1 cellular context compared by ENCODE assay signal in the genomic region with DNA sequence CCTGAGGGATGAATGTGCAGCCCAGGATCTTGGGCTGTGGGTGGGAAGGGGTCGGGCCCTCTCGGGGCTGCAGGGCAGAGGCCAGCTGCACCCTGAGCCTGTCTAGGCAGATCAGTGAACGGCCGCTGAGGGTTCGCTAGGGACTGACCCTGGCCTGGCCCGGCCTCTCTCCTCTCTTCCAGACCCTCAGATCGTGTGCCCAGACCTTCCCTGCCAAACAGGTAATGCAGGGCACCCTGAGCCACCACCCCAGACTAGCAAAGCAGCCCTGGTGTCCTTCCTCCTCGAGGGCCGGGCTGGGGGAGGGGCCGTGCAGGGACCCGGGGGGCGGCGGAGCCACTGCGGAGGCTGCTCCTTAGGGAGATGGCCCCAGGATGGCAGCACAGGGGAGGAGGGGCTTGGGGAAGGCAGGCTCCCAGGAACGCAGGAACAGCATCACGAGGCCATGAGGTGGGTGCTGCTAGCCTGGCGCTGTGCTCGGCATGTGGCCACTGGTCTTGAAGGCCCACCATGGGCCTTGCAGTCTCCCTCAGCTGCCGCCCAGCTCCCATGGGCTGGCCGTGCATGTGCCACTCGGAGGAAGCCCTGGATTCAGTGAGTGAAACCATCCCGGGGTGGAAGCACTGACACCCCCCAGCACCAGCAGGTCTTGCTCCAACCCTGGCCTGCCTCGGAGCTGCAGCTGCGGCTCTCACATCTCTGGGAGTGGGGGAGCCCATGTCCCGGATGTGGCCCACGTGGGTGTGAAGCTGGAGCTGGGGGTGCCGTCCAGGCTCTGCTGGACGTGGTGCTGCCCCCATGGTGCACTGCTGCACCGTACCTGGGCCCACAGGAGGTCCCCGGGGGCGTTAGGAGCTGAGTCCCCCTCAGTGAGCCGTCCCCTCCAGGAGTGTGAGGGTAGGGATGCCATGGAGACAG.
TF ChIP-seq lines count a peak whose summit lies in the region.

No MANE protein-coding gene starts in this region.

TF ChIP-seq in SK-N-SH treated with all-trans-retinoic acid at 6 μM for 48 hours, 23 proteins besides CTCF, POLR2A, EP300 and RAD21 (continued from another document):
- TF ChIP-seq, protein P1, sequence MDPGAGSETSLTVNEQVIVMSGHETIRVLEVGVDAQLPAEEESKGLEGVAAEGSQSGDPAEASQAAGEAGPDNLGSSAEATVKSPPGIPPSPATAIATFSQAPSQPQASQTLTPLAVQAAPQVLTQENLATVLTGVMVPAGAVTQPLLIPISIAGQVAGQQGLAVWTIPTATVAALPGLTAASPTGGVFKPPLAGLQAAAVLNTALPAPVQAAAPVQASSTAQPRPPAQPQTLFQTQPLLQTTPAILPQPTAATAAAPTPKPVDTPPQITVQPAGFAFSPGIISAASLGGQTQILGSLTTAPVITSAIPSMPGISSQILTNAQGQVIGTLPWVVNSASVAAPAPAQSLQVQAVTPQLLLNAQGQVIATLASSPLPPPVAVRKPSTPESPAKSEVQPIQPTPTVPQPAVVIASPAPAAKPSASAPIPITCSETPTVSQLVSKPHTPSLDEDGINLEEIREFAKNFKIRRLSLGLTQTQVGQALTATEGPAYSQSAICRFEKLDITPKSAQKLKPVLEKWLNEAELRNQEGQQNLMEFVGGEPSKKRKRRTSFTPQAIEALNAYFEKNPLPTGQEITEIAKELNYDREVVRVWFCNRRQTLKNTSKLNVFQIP (CRISPR knock-in tag; IDR thresholded peaks at IDR 0.05; ENCODE audit: borderline replicate concordance, low read depth), result no peak
- TF ChIP-seq SNAI2 (CRISPR knock-in tag; IDR thresholded peaks at IDR 0.05) (no peak), BACH2 (CRISPR knock-in tag; IDR thresholded peaks at IDR 0.05; ENCODE audit: borderline replicate concordance) (no peak), RARB (CRISPR knock-in tag; IDR thresholded peaks at IDR 0.05) (no peak), ESRRG (CRISPR knock-in tag; IDR thresholded peaks at IDR 0.05) (no peak), ZC3H10 (CRISPR knock-in tag; IDR thresholded peaks at IDR 0.05) (no peak), TCF4 (CRISPR knock-in tag; IDR thresholded peaks at IDR 0.05; ENCODE audit: borderline replicate concordance) (no peak), CSDC2 (CRISPR knock-in tag; IDR thresholded peaks at IDR 0.05) (no peak), ARNTL (CRISPR knock-in tag; IDR thresholded peaks at IDR 0.05; ENCODE audit: borderline replicate concordance, low read depth) (no peak), ZFP30 (CRISPR knock-in tag; IDR thresholded peaks at IDR 0.05) (no peak), OSR1 (CRISPR knock-in tag; IDR thresholded peaks at IDR 0.05) (no peak), ZNF70 (CRISPR knock-in tag; IDR thresholded peaks at IDR 0.05) (no peak), ISL1 (CRISPR knock-in tag; IDR thresholded peaks at IDR 0.05) (no peak), GLIS3 (CRISPR knock-in tag; IDR thresholded peaks at IDR 0.05) (no peak)
- TF ChIP-seq, protein P2, sequence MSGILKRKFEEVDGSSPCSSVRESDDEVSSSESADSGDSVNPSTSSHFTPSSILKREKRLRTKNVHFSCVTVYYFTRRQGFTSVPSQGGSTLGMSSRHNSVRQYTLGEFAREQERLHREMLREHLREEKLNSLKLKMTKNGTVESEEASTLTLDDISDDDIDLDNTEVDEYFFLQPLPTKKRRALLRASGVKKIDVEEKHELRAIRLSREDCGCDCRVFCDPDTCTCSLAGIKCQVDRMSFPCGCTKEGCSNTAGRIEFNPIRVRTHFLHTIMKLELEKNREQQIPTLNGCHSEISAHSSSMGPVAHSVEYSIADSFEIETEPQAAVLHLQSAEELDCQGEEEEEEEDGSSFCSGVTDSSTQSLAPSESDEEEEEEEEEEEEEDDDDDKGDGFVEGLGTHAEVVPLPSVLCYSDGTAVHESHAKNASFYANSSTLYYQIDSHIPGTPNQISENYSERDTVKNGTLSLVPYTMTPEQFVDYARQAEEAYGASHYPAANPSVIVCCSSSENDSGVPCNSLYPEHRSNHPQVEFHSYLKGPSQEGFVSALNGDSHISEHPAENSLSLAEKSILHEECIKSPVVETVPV (CRISPR knock-in tag; IDR thresholded peaks at IDR 0.05), result no peak
- TF ChIP-seq, protein P3, sequence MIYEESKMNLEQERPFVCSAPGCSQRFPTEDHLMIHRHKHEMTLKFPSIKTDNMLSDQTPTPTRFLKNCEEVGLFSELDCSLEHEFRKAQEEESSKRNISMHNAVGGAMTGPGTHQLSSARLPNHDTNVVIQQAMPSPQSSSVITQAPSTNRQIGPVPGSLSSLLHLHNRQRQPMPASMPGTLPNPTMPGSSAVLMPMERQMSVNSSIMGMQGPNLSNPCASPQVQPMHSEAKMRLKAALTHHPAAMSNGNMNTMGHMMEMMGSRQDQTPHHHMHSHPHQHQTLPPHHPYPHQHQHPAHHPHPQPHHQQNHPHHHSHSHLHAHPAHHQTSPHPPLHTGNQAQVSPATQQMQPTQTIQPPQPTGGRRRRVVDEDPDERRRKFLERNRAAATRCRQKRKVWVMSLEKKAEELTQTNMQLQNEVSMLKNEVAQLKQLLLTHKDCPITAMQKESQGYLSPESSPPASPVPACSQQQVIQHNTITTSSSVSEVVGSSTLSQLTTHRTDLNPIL (CRISPR knock-in tag; IDR thresholded peaks at IDR 0.05; ENCODE audit: low read depth), result no peak
- TF ChIP-seq, protein P4, sequence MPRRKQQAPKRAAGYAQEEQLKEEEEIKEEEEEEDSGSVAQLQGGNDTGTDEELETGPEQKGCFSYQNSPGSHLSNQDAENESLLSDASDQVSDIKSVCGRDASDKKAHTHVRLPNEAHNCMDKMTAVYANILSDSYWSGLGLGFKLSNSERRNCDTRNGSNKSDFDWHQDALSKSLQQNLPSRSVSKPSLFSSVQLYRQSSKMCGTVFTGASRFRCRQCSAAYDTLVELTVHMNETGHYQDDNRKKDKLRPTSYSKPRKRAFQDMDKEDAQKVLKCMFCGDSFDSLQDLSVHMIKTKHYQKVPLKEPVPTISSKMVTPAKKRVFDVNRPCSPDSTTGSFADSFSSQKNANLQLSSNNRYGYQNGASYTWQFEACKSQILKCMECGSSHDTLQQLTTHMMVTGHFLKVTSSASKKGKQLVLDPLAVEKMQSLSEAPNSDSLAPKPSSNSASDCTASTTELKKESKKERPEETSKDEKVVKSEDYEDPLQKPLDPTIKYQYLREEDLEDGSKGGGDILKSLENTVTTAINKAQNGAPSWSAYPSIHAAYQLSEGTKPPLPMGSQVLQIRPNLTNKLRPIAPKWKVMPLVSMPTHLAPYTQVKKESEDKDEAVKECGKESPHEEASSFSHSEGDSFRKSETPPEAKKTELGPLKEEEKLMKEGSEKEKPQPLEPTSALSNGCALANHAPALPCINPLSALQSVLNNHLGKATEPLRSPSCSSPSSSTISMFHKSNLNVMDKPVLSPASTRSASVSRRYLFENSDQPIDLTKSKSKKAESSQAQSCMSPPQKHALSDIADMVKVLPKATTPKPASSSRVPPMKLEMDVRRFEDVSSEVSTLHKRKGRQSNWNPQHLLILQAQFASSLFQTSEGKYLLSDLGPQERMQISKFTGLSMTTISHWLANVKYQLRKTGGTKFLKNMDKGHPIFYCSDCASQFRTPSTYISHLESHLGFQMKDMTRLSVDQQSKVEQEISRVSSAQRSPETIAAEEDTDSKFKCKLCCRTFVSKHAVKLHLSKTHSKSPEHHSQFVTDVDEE (CRISPR knock-in tag; IDR thresholded peaks at IDR 0.05), result no peak
